In the genomic region with DNA sequence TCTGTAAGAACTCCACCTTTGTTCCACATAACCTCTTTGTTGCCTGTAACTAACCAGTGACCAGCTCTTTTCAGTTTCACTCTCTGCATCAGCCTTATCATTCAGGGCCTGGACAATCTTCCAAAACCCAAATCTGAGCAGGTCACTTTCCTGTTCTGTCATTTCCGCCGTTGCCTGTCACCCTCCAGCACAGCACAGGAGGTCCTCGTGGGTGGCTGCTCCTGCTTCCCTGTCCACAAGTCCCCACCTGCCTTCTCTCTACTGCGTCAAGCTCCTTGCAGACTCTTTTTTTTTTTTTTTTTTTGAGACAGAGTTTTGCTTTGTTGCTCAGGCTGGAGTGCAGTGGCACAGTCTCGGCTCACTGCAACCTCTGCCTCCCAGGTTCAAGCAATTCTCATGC, we compare ENCODE assay signal across 2 cellular contexts.
TF ChIP-seq lines count a peak whose summit lies in the region.

No MANE protein-coding gene starts in this region.

TF ChIP-seq in HepG2, 621 proteins besides CTCF, POLR2A, EP300 and RAD21 (continues in another document):
- TF ChIP-seq, protein P1, sequence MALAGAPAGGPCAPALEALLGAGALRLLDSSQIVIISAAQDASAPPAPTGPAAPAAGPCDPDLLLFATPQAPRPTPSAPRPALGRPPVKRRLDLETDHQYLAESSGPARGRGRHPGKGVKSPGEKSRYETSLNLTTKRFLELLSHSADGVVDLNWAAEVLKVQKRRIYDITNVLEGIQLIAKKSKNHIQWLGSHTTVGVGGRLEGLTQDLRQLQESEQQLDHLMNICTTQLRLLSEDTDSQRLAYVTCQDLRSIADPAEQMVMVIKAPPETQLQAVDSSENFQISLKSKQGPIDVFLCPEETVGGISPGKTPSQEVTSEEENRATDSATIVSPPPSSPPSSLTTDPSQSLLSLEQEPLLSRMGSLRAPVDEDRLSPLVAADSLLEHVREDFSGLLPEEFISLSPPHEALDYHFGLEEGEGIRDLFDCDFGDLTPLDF (CRISPR knock-in tag; IDR thresholded peaks at IDR 0.05): no peak
- TF ChIP-seq CENPT (CRISPR knock-in tag; IDR thresholded peaks at IDR 0.05; ENCODE audit: low read depth): no peak
- TF ChIP-seq MEIS2 (CRISPR knock-in tag; IDR thresholded peaks at IDR 0.05): no peak
- TF ChIP-seq ZBTB43 (CRISPR knock-in tag; conservative IDR thresholded peaks at IDR 0.05): no peak
- TF ChIP-seq THRA (CRISPR knock-in tag; IDR thresholded peaks at IDR 0.05; ENCODE audit: borderline replicate concordance): no peak
- no peak for TF ChIP-seq ZNF350 (CRISPR knock-in tag; IDR thresholded peaks at IDR 0.05; ENCODE audit: borderline replicate concordance, low read depth)
- TF ChIP-seq PATZ1 (CRISPR knock-in tag; IDR thresholded peaks at IDR 0.05): no peak
- TF ChIP-seq SCMH1 (CRISPR knock-in tag; IDR thresholded peaks at IDR 0.05; ENCODE audit: borderline replicate concordance): no peak
- TF ChIP-seq, protein P2, sequence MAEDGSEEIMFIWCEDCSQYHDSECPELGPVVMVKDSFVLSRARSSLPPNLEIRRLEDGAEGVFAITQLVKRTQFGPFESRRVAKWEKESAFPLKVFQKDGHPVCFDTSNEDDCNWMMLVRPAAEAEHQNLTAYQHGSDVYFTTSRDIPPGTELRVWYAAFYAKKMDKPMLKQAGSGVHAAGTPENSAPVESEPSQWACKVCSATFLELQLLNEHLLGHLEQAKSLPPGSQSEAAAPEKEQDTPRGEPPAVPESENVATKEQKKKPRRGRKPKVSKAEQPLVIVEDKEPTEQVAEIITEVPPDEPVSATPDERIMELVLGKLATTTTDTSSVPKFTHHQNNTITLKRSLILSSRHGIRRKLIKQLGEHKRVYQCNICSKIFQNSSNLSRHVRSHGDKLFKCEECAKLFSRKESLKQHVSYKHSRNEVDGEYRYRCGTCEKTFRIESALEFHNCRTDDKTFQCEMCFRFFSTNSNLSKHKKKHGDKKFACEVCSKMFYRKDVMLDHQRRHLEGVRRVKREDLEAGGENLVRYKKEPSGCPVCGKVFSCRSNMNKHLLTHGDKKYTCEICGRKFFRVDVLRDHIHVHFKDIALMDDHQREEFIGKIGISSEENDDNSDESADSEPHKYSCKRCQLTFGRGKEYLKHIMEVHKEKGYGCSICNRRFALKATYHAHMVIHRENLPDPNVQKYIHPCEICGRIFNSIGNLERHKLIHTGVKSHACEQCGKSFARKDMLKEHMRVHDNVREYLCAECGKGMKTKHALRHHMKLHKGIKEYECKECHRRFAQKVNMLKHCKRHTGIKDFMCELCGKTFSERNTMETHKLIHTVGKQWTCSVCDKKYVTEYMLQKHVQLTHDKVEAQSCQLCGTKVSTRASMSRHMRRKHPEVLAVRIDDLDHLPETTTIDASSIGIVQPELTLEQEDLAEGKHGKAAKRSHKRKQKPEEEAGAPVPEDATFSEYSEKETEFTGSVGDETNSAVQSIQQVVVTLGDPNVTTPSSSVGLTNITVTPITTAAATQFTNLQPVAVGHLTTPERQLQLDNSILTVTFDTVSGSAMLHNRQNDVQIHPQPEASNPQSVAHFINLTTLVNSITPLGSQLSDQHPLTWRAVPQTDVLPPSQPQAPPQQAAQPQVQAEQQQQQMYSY (CRISPR knock-in tag; IDR thresholded peaks at IDR 0.05): no peak
- TF ChIP-seq CEBPG (CRISPR knock-in tag; IDR thresholded peaks at IDR 0.05): no peak
- TF ChIP-seq TBX2 (CRISPR knock-in tag; IDR thresholded peaks at IDR 0.05; ENCODE audit: borderline replicate concordance): no peak
- TF ChIP-seq NR0B2 (CRISPR knock-in tag; IDR thresholded peaks at IDR 0.05): no peak
- TF ChIP-seq, protein P3, sequence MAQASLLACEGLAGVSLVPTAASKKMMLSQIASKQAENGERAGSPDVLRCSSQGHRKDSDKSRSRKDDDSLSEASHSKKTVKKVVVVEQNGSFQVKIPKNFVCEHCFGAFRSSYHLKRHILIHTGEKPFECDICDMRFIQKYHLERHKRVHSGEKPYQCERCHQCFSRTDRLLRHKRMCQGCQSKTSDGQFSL (CRISPR knock-in tag; IDR thresholded peaks at IDR 0.05): no peak
- no peak for TF ChIP-seq ZNF329 (CRISPR knock-in tag; IDR thresholded peaks at IDR 0.05; ENCODE audit: low read depth)
- TF ChIP-seq ZNF44 (CRISPR knock-in tag; IDR thresholded peaks at IDR 0.05): no peak

TF ChIP-seq in endothelial cell of umbilical vein, 7 proteins besides CTCF, POLR2A, EP300 and RAD21 (continued from another document):
- no peak for TF ChIP-seq POLR2AphosphoS5 (IDR thresholded peaks at IDR 0.05; ENCODE audit: insufficient read depth, low read depth, low read length)
- no peak for TF ChIP-seq FOS (IDR thresholded peaks at IDR 0.05; ENCODE audit: borderline replicate concordance, insufficient read depth, low read length)
- TF ChIP-seq GATA2 (IDR thresholded peaks at IDR 0.05; ENCODE audit: insufficient read depth, insufficient read length, low read depth, low read length): no peak
- no peak for TF ChIP-seq JUN (IDR thresholded peaks at IDR 0.05; ENCODE audit: borderline replicate concordance, insufficient read depth, insufficient read length, low read depth)
